In the genomic region with DNA sequence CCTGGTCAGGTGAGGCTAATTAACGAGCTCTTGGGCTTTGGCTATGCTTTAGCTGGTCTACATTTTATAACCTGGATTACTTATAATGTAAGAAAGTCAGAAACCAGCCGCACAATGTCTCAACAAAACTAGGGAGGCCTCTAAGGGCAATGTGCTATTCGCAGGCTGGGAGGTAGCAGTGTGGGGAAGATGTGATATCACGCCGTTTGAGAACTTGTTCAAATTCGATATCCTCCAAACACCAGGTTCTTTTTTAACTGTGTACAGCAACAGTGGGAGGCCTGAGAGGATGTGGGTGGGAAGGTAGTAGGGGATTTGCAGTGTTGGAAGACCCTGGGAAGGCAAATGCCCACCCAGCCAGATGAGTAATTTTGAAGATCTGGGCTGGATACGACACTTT, we compare ENCODE assay signal across 10 cellular contexts.
"Had no signal": no experiment of that assay in that cellular context is flagged by ENCODE, and none has a peak within 500 bp of the region (broad histone marks: within the 10 kb centered on the region; RNA-seq: fewer than 3 reads in every experiment).

No MANE protein-coding gene starts in this region.

- H3K36me3 ChIP-seq: HAP-1 had no signal

- H3K4me2 ChIP-seq: GM23338 had no signal

- H3K9ac ChIP-seq: GM23248 had no signal

- ATAC-seq: GM23338, HCT116 had no signal

- H3K27ac ChIP-seq: GM23248 had no signal

- H3K9me3 ChIP-seq: HAP-1 had no signal

- H3K4me3 ChIP-seq: GM23248, GM23338, HAP-1 had no signal

- FAIRE-seq: H54 had no signal

- H3K4me3 Mint-ChIP-seq: GM23338, H9, HFFc6 had no signal

- DNase-seq: GM23248, GOT3, H7, H9, HCEC 1CT, HFFc6 had no signal

- H2AFZ ChIP-seq: GM23248, GM23338 had no signal

- H3K9me3 Mint-ChIP-seq: GM23338, H9, HFFc6 had no signal

- H3K27ac Mint-ChIP-seq: GM23338, HFFc6 had no signal
